ENCODE assay signal across 8 cellular contexts in genomic region chr1:47997289-47998200, GRCh38. TPM values are rescaled to one million over a fixed set of nuclear protein-coding genes. Genes with fewer than 3 reads are reported as not detected.
DNase-seq lines count a peak whose midpoint lies in the region; ATAC-seq lines count a peak whose summit lies in the region.

TSS of gene TRABD2B (minus strand) at chr1:47997385.

- intact Hi-C loops in activated CD4-positive, alpha-beta memory T cell treated with anti-CD3 and anti-CD28 coated beads for 36 hours (cut with micrococcal nuclease) = loop anchor here (1.0 to 2.0 kb wide), 2 partner anchors 64 to 205 kb away; no protein-coding TSS in a partner anchor

- H3K27me3 Mint-ChIP-seq in activated CD4-positive, alpha-beta memory T cell treated with anti-CD3 and anti-CD28 coated beads for 36 hours = peaks cover 47% of the 10 kb centered on the region

- H3K4me1 Mint-ChIP-seq in activated CD4-positive, alpha-beta memory T cell treated with anti-CD3 and anti-CD28 coated beads for 36 hours (ENCODE audit: low read depth) = peaks cover 8% of the 10 kb centered on the region

- POLR2A ChIA-PET in activated CD4-positive, alpha-beta memory T cell treated with anti-CD3 and anti-CD28 coated beads for 36 hours (lab: Charles Lee) = no interaction called here

- peak within 1 kb of the TSS; percentile 63 for H3K4me3 Mint-ChIP-seq in activated CD4-positive, alpha-beta memory T cell treated with anti-CD3 and anti-CD28 coated beads for 36 hours

- no peaks in the 10 kb centered on the region for H3K36me3 Mint-ChIP-seq in activated CD4-positive, alpha-beta memory T cell treated with anti-CD3 and anti-CD28 coated beads for 36 hours

- DNase-seq in DMS79 treated with DMSO at 0.1 percent for 48 hours (lab: John Stamatoyannopoulos, UW) (peak; percentile 39), DMS79 (lab: John Stamatoyannopoulos, UW) (no peak), NCI-H226 (peak; percentile 73), medulla oblongata (ENCODE audit: extremely low spot score) (peak; percentile 84)
- DNase-seq in activated CD4-positive, alpha-beta memory T cell treated with anti-CD3 and anti-CD28 coated beads for 36 hours = peak; percentile 72
- DNase-seq in effector CD8-positive, alpha-beta T cell (lab: John Stamatoyannopoulos, UW) = peak; percentile 33
- peak; percentile 21 to 48 (median 34) for DNase-seq in stimulated activated CD4-positive, alpha-beta T cell treated with anti-CD3 and anti-CD28 coated beads, TNF-alpha, amount 100 ng/mL, for 4 hours (ENCODE audit: low read depth in 3 of 3)

- ATAC-seq in HG02852 (IDR thresholded peaks at IDR 0.05; ENCODE audit: unreplicated experiment) = peak; percentile 82

- no peak within 1 kb of the TSS for H3K27ac Mint-ChIP-seq in activated CD4-positive, alpha-beta memory T cell treated with anti-CD3 and anti-CD28 coated beads for 36 hours

- no peaks in the 10 kb centered on the region for H3K9me3 Mint-ChIP-seq in activated CD4-positive, alpha-beta memory T cell treated with anti-CD3 and anti-CD28 coated beads for 36 hours

- CTCF ChIA-PET in activated CD4-positive, alpha-beta memory T cell treated with anti-CD3 and anti-CD28 coated beads for 36 hours (lab: Charles Lee) = interaction anchor here (0.8 to 2.0 kb wide), 16 partner anchors 8 to 96 kb away, joined by 3 to 13 read pairs (median 4); no protein-coding TSS in a partner anchor

RNA-seq across cellular contexts. Expression of gene TRABD2B, which starts in this region (rescaled TPM):
- not detected for total RNA-seq in activated CD4-positive, alpha-beta memory T cell treated with anti-CD3 and anti-CD28 coated beads for 36 hours

Comparison
In these comparisons a context has a peak if more than half of its experiments do, and no peak if none do; other contexts are left out.
1. Peak in DNase-seq in activated CD4-positive, alpha-beta memory T cell treated with anti-CD3 and anti-CD28 coated beads for 36 hours; RNA of the gene not detected or under 1 TPM.